ENCODE assay signal across 19 cellular contexts in genomic region chr7:2814186-2814530, GRCh38. TPM values are rescaled to one million over a fixed set of nuclear protein-coding genes. Genes with fewer than 3 reads are reported as not detected.
DNase-seq lines count a peak whose midpoint lies in the region; ATAC-seq and TF ChIP-seq lines count a peak whose summit lies in the region.
"Had no signal": no experiment of that assay in that cellular context is flagged by ENCODE, and none has a peak within 500 bp of the region (broad histone marks: within the 10 kb centered on the region; RNA-seq: fewer than 3 reads in every experiment).

No MANE protein-coding gene starts in this region.

- H3K18ac ChIP-seq in mesenchymal stem cell (ENCODE audit: low read depth in 1 of 2, low read length in 2 of 2), result no peak overlapping the region

- H3K4me1 Mint-ChIP-seq in chondrocyte (ENCODE audit: low read depth), result peaks cover 94% of the 10 kb centered on the region

- H3K36me3 ChIP-seq in mesenchymal stem cell (ENCODE audit: control insufficient read depth in 1 of 2, insufficient read depth in 2 of 2, low read depth in 1 of 2, low read length in 2 of 2), result peaks cover 0 to 16% of the 10 kb centered on the region in 2 experiments
- no peaks in the 10 kb centered on the region for H3K36me3 ChIP-seq in upper lobe of right lung
- no peaks in the 10 kb centered on the region for H3K36me3 ChIP-seq in testis (ENCODE audit: low read depth, missing control alignments)
- H3K36me3 ChIP-seq: right lobe of liver, thyroid gland had no signal

- 92% methylated on average over 5 of the region's 5 CpGs for WGBS in mesenchymal stem cell
- WGBS in testis, 2 donors, result 79 to 81% methylated on average over 5 of the region's 5 CpGs

- H3K4me2 ChIP-seq in mesenchymal stem cell (ENCODE audit: low read length, poor library complexity, severe bottlenecking), result no peak overlapping the region

- H3K9ac ChIP-seq in mesenchymal stem cell (ENCODE audit: low read length), result peak overlapping the region; percentile 86

- no peak for ATAC-seq in upper lobe of right lung
- ATAC-seq: right lobe of liver; stimulated activated memory B cell treated with anti-CD40 and anti-IgM and Interleukin-4, amounts not matched to agents 10 μg/mL and 1 μg/mL and 100 μg/mL, for 72 hours had no signal

- no peak overlapping the region for H3K4ac ChIP-seq in mesenchymal stem cell (ENCODE audit: low read depth in 1 of 2, low read length in 2 of 2)

- peaks cover 6% of the 10 kb centered on the region for H3K79me1 ChIP-seq in mesenchymal stem cell (replicated peaks; ENCODE audit: low read length, poor library complexity, severe bottlenecking)

- intact Hi-C loops in upper lobe of right lung (cut with DNase I) (no loop called here), testis (cut with DNase I; ENCODE audit: low total_unique reads) (no loop called here)

- no peaks in the 10 kb centered on the region for H3K27me3 ChIP-seq in mesenchymal stem cell (ENCODE audit: control insufficient read depth in 1 of 2, insufficient read depth in 1 of 2, low read length in 2 of 2)
- no peaks in the 10 kb centered on the region for H3K27me3 ChIP-seq in upper lobe of right lung
- H3K27me3 ChIP-seq in testis, result no peaks in the 10 kb centered on the region
- H3K27me3 ChIP-seq: right lobe of liver, thyroid gland had no signal

- peak overlapping the region; percentile 90 for H3K27ac ChIP-seq in mesenchymal stem cell (ENCODE audit: low read length, poor library complexity, severe bottlenecking)
- no peak overlapping the region for H3K27ac ChIP-seq in upper lobe of right lung
- H3K27ac ChIP-seq in testis, result peak overlapping the region in 1 of 2 donors; percentile 45
- H3K27ac ChIP-seq: 22Rv1, epithelial cell of prostate, right lobe of liver, thyroid gland had no signal

- no peak overlapping the region for H3K14ac ChIP-seq in mesenchymal stem cell (ENCODE audit: low read length in 2 of 2)

- peaks cover 4% of the 10 kb centered on the region for H3K36me3 Mint-ChIP-seq in chondrocyte (ENCODE audit: low read depth)
- H3K36me3 Mint-ChIP-seq: activated naive CD8-positive, alpha-beta T cell treated with anti-CD3 and anti-CD28 coated beads, Interleukin-2, amount 10 ng/mL, durations not matched to agents 7 days and 5 days had no signal

- no peak overlapping the region for H4K8ac ChIP-seq in mesenchymal stem cell (ENCODE audit: low read length)

- no peaks in the 10 kb centered on the region for H3K27me3 Mint-ChIP-seq in chondrocyte (ENCODE audit: low read depth)
- H3K27me3 Mint-ChIP-seq: activated naive CD8-positive, alpha-beta T cell treated with anti-CD3 and anti-CD28 coated beads, Interleukin-2, amount 10 ng/mL, durations not matched to agents 7 days and 5 days; stimulated activated memory B cell treated with anti-CD40 and anti-IgM and Interleukin-4, amounts not matched to agents 10 μg/mL and 1 μg/mL and 100 μg/mL, for 72 hours had no signal

- H2BK12ac ChIP-seq in mesenchymal stem cell (ENCODE audit: low read length in 2 of 2), result no peak overlapping the region

- no peaks in the 10 kb centered on the region for H3K9me3 Mint-ChIP-seq in chondrocyte (ENCODE audit: low read depth)
- H3K9me3 Mint-ChIP-seq: activated naive CD8-positive, alpha-beta T cell treated with anti-CD3 and anti-CD28 coated beads, Interleukin-2, amount 10 ng/mL, durations not matched to agents 7 days and 5 days; stimulated activated memory B cell treated with anti-CD40 and anti-IgM and Interleukin-4, amounts not matched to agents 10 μg/mL and 1 μg/mL and 100 μg/mL, for 72 hours had no signal

- no peak overlapping the region for H3K4me3 Mint-ChIP-seq in chondrocyte (ENCODE audit: unreplicated experiment)
- H3K4me3 Mint-ChIP-seq: activated naive CD8-positive, alpha-beta T cell treated with anti-CD3 and anti-CD28 coated beads, Interleukin-2, amount 10 ng/mL, durations not matched to agents 7 days and 5 days; stimulated activated memory B cell treated with anti-CD40 and anti-IgM and Interleukin-4, amounts not matched to agents 10 μg/mL and 1 μg/mL and 100 μg/mL, for 72 hours had no signal

- H3K4me1 ChIP-seq in mesenchymal stem cell (ENCODE audit: control insufficient read depth, insufficient read depth, low read depth, low read length) (peaks cover 51% of the 10 kb centered on the region), upper lobe of right lung (peaks cover 41% of the 10 kb centered on the region), testis (peaks cover 42% of the 10 kb centered on the region)

- H3K23ac ChIP-seq in mesenchymal stem cell (ENCODE audit: low read length in 2 of 2), result no peak overlapping the region

- no peak for TF ChIP-seq POLR2A in testis (IDR thresholded peaks at IDR 0.05)

- H2AFZ ChIP-seq in mesenchymal stem cell (ENCODE audit: low read depth, low read length), result no peak overlapping the region

- H3K9me3 ChIP-seq in mesenchymal stem cell (ENCODE audit: control insufficient read depth, low read length) (no peaks in the 10 kb centered on the region), upper lobe of right lung (no peaks in the 10 kb centered on the region), testis (no peaks in the 10 kb centered on the region)
- H3K9me3 ChIP-seq: right lobe of liver, thyroid gland had no signal

- H2BK5ac ChIP-seq in mesenchymal stem cell (ENCODE audit: low read depth, low read length, poor library complexity, severe bottlenecking), result no peak overlapping the region

- peak overlapping the region; percentile 96 for H3K27ac Mint-ChIP-seq in chondrocyte (ENCODE audit: unreplicated experiment)
- H3K27ac Mint-ChIP-seq: activated naive CD8-positive, alpha-beta T cell treated with anti-CD3 and anti-CD28 coated beads, Interleukin-2, amount 10 ng/mL, durations not matched to agents 7 days and 5 days had no signal

- peak overlapping the region in 1 of 2 experiments; percentile 64 for H3K4me3 ChIP-seq in mesenchymal stem cell (ENCODE audit: insufficient read depth in 1 of 2, low read depth in 1 of 2, low read length in 2 of 2)
- H3K4me3 ChIP-seq in upper lobe of right lung, result no peak overlapping the region
- H3K4me3 ChIP-seq in testis, result no peak overlapping the region
- H3K4me3 ChIP-seq: right lobe of liver, thyroid gland had no signal

- DNase-seq in activated effector memory CD4-positive, alpha-beta T cell treated with anti-CD3 and anti-CD28 coated beads, Interleukin-2, amount 50 U/mL, for 16 hours, result peak; percentile 9
- no peak for DNase-seq in activated effector memory CD4-positive, alpha-beta T cell treated with Interleukin-2 at 50 U/mL for 16 hours
- DNase-seq in chondrocyte (ENCODE audit: low spot score) (no peak), mesenchymal stem cell (no peak), upper lobe of right lung (peak; percentile 12), NCI-H1436 treated with DMSO at 0.1 percent for 48 hours (lab: John Stamatoyannopoulos, UW) (no peak), testis (no peak), AML-193 (lab: John Stamatoyannopoulos, UW) (no peak)
- DNase-seq: activated CD4-positive, alpha-beta T cell treated with anti-CD3 and anti-CD28 coated beads for 1 hour; activated naive CD8-positive, alpha-beta T cell treated with anti-CD3 and anti-CD28 coated beads, Interleukin-2, amount 10 ng/mL, durations not matched to agents 7 days and 5 days; C1 segment of cervical spinal cord; dermis blood vessel endothelial cell; NCI-H774; occipital lobe; thyroid gland had no signal

- H2BK15ac ChIP-seq in mesenchymal stem cell (ENCODE audit: low read depth, poor library complexity, severe bottlenecking), result no peak overlapping the region

- no peak overlapping the region for H2BK120ac ChIP-seq in mesenchymal stem cell (ENCODE audit: low read depth, low read length)

- peak overlapping the region; percentile 90 for H2AK5ac ChIP-seq in mesenchymal stem cell (ENCODE audit: low read length, severe bottlenecking)

- TF ChIP-seq CTCF in chondrocyte (IDR thresholded peaks at IDR 0.05) (no peak), upper lobe of right lung (IDR thresholded peaks at IDR 0.05) (no peak), testis (IDR thresholded peaks at IDR 0.05) (no peak)

- H4K91ac ChIP-seq in mesenchymal stem cell (ENCODE audit: low read length), result no peak overlapping the region

RNA-seq across cellular contexts. Expression of gene GNA12, which starts 29.9 kb away (rescaled TPM):
- 77.5 to 111 TPM (median 108 TPM) in 3 replicates for total RNA-seq in chondrocyte
- polyA plus RNA-seq in mesenchymal stem cell (2013, experiment 1 of 2), result 78.8 TPM
- polyA plus RNA-seq in mesenchymal stem cell (2013, experiment 2 of 2), result 79.8 TPM
- total RNA-seq in upper lobe of right lung, result 47.2 TPM
- 10 to 100 TPM; 50.0 to 69.6 TPM for total RNA-seq in testis
- 53.2 TPM for polyA plus RNA-seq in testis (ENCODE audit: insufficient read depth, low read depth, low replicate concordance)

Comparison
In these comparisons a context has a peak if more than half of its experiments do, and no peak if none do; other contexts are left out.
1. DNase-seq: peak in activated effector memory CD4-positive, alpha-beta T cell treated with anti-CD3 and anti-CD28 coated beads, Interleukin-2, amount 50 U/mL, for 16 hours (single experiment) and upper lobe of right lung (single experiment); none in activated effector memory CD4-positive, alpha-beta T cell treated with Interleukin-2 at 50 U/mL for 16 hours (single experiment), chondrocyte (single experiment), mesenchymal stem cell (single experiment), NCI-H1436 treated with DMSO at 0.1 percent for 48 hours (single experiment), testis (single experiment) and AML-193 (0 of 2).